Comparison of ENCODE assay signal across 29 cellular contexts in genomic region chr3:189500299-189500698, GRCh38.
"Had no signal": no experiment of that assay in that cellular context is flagged by ENCODE, and none has a peak within 500 bp of the region (broad histone marks: within the 10 kb centered on the region; RNA-seq: fewer than 3 reads in every experiment).

No MANE protein-coding gene starts in this region.

- FAIRE-seq: colon, islet of Langerhans had no signal

- H3K4me3 Mint-ChIP-seq: mesothelial cell of epicardium; naive B cell; natural killer cell treated with Interleukin-12 subunit alpha and Interleukin-12 subunit beta and Interleukin-15 and Interleukin-18, amount 100 ng/mL, for 72 hours; neural crest cell had no signal

- H3K27ac Mint-ChIP-seq: mesothelial cell of epicardium; natural killer cell treated with Interleukin-12 subunit alpha and Interleukin-12 subunit beta and Interleukin-15 and Interleukin-18, amount 100 ng/mL, for 72 hours; progenitor cell of endocrine pancreas had no signal

- H3K27ac ChIP-seq: dorsolateral prefrontal cortex, gastroesophageal sphincter, heart left ventricle, hepatocyte, left lung, neutrophil, parathyroid adenoma, right atrium auricular region, sigmoid colon, skin epidermis, spleen, stomach, thyroid gland, vagina had no signal

- H3K9me3 Mint-ChIP-seq: mesothelial cell of epicardium, neural crest cell had no signal

- H3K36me3 Mint-ChIP-seq: mesothelial cell of epicardium, naive B cell had no signal

- H3K27me3 ChIP-seq: gastroesophageal sphincter, heart left ventricle, hepatocyte, left lung, neutrophil, right atrium auricular region, sigmoid colon, spleen, stomach, thyroid gland, vagina had no signal

- H3K9ac ChIP-seq: parathyroid adenoma had no signal

- H3K4me2 ChIP-seq: hepatocyte had no signal

- H3K36me3 ChIP-seq: gastroesophageal sphincter, heart left ventricle, left lung, neutrophil, right atrium auricular region, sigmoid colon, spleen, stomach, thyroid gland, vagina had no signal

- H3K9me3 ChIP-seq: gastroesophageal sphincter, heart left ventricle, left lung, mucosa of descending colon, right atrium auricular region, sigmoid colon, stomach, thyroid gland, vagina had no signal

- H2AFZ ChIP-seq: hepatocyte, parathyroid adenoma had no signal

- H3K4me3 ChIP-seq: dorsolateral prefrontal cortex, gastroesophageal sphincter, heart left ventricle, hepatocyte, left lung, mucosa of descending colon, right atrium auricular region, sigmoid colon, skin epidermis, spleen, stomach, thyroid gland, vagina had no signal

- H3K4me1 ChIP-seq: gastroesophageal sphincter, heart left ventricle, left lung, parathyroid adenoma, right atrium auricular region, sigmoid colon, spleen, thyroid gland, vagina had no signal

- ATAC-seq: gastroesophageal sphincter; heart left ventricle; left cardiac atrium; left lung; mucosa of descending colon; natural killer cell treated with Interleukin-12 subunit alpha and Interleukin-12 subunit beta and Interleukin-15 and Interleukin-18, amount 100 ng/mL, for 72 hours had no signal

- H3K4me1 Mint-ChIP-seq: mesothelial cell of epicardium, naive B cell, neural crest cell had no signal

- H3K27me3 Mint-ChIP-seq: naive B cell; natural killer cell treated with Interleukin-12 subunit alpha and Interleukin-12 subunit beta and Interleukin-15 and Interleukin-18, amount 100 ng/mL, for 72 hours had no signal

- DNase-seq: dorsolateral prefrontal cortex; effector CD4-positive, alpha-beta T cell; heart left ventricle; left cardiac atrium; left lung; mesenchymal stem cell; mucosa of descending colon; naive B cell; sigmoid colon; spleen; stimulated activated CD4-positive, alpha-beta T cell treated with anti-CD3 and anti-CD28 coated beads, Interleukin-4, amount 100 ng/mL, for 1 hour; stimulated activated CD8-positive, alpha-beta memory T cell treated with anti-CD3 and anti-CD28 coated beads, Interleukin-4, amount 100 ng/mL, for 48 hours; stimulated activated naive CD4-positive, alpha-beta T cell treated with Interleukin-2 at 50 U/mL for 16 hours; stomach; thyroid gland; trophoblast cell had no signal

- H3K79me2 ChIP-seq: hepatocyte, parathyroid adenoma had no signal
